16 cellular contexts compared by ENCODE assay signal in genomic region chr7:41612798-41613197, GRCh38.
DNase-seq lines count a peak whose midpoint lies in the region; ATAC-seq and TF ChIP-seq lines count a peak whose summit lies in the region.
"Had no signal": no experiment of that assay in that cellular context is flagged by ENCODE, and none has a peak within 500 bp of the region (broad histone marks: within the 10 kb centered on the region; RNA-seq: fewer than 3 reads in every experiment).

No MANE protein-coding gene starts in this region.

- H3K4me3 Mint-ChIP-seq in GM23338: no peak overlapping the region
- H3K4me3 Mint-ChIP-seq: B cell; CD4-positive, alpha-beta T cell; CD8-positive, alpha-beta T cell had no signal

- peak overlapping the region; percentile 43; the same call in 1 of the 2 replicates for H2AFZ ChIP-seq in GM23338

- H3K79me2 ChIP-seq in GM23338 (replicated peaks; ENCODE audit: insufficient read depth): no peaks in the 10 kb centered on the region

- TF ChIP-seq POLR2A in right lobe of liver (IDR thresholded peaks at IDR 0.05): no peak

- H3K9me2 ChIP-seq in GM23338 (ENCODE audit: insufficient read depth): peaks cover 3% of the 10 kb centered on the region; the same call in 1 of the 2 replicates

- H3K4me1 Mint-ChIP-seq in GM23338: no peaks in the 10 kb centered on the region
- H3K4me1 Mint-ChIP-seq: B cell had no signal

- H3F3A ChIP-seq in GM23338 (replicated peaks; ENCODE audit: low read depth): no peaks in the 10 kb centered on the region

- H3K4me3 ChIP-seq in GM23338: no peak overlapping the region
- H3K4me3 ChIP-seq in right lobe of liver: no peak overlapping the region
- H3K4me3 ChIP-seq: BLaER1 treated with 17β-estradiol and CSF1 and Interleukin-3, amounts not matched to agents 10 nM and 100 nM had no signal

- DNase-seq in GM23338 (ENCODE audit: low spot score) (no peak), right lobe of liver (no peak), Ammon's horn (ENCODE audit: low spot score) (no peak)
- no peak for DNase-seq in activated effector memory CD4-positive, alpha-beta T cell treated with anti-CD3 and anti-CD28 coated beads, Interleukin-2, amount 50 U/mL, for 16 hours
- DNase-seq: 8988T; ACHN; Caco-2; Calu3; CD4-positive, alpha-beta T cell; CD8-positive, alpha-beta T cell; DMS79 treated with DMSO at 0.1 percent for 48 hours; GF-D8 had no signal

- H3K27me3 Mint-ChIP-seq in GM23338 (ENCODE audit: insufficient read depth, low read depth, poor library complexity): no peaks in the 10 kb centered on the region
- H3K27me3 Mint-ChIP-seq: CD4-positive, alpha-beta T cell had no signal

- H3K27me3 ChIP-seq in GM23338 (ENCODE audit: insufficient read depth) (no peaks in the 10 kb centered on the region), right lobe of liver (no peaks in the 10 kb centered on the region)
- H3K27me3 ChIP-seq: BLaER1 treated with 17β-estradiol and CSF1 and Interleukin-3, amounts not matched to agents 10 nM and 100 nM had no signal

- H3K9me3 ChIP-seq in right lobe of liver: no peaks in the 10 kb centered on the region
- H3K9me3 ChIP-seq: BLaER1 treated with 17β-estradiol and CSF1 and Interleukin-3, amounts not matched to agents 10 nM and 100 nM; Caco-2 had no signal

- H3K9me3 Mint-ChIP-seq in GM23338: no peaks in the 10 kb centered on the region

- H3K27ac ChIP-seq in GM23338 (ENCODE audit: low read depth): no peak overlapping the region
- H3K27ac ChIP-seq in VCaP: no peak overlapping the region
- H3K27ac ChIP-seq in right lobe of liver: no peak overlapping the region
- H3K27ac ChIP-seq: BLaER1 treated with 17β-estradiol and CSF1 and Interleukin-3, amounts not matched to agents 10 nM and 100 nM; C4-2B had no signal

- 39% methylated on average over 2 of the region's 2 CpGs for WGBS in right lobe of liver (ENCODE audit: insufficient coverage, low coverage, low lambda C conversion rate, missing lambda C conversion rate)

- no peaks in the 10 kb centered on the region for H4K20me1 ChIP-seq in GM23338 (replicated peaks; ENCODE audit: insufficient read depth)
- H4K20me1 ChIP-seq: BLaER1 treated with 17β-estradiol and CSF1 and Interleukin-3, amounts not matched to agents 10 nM and 100 nM had no signal

- H3K4me1 ChIP-seq in GM23338 (ENCODE audit: insufficient read depth) (no peaks in the 10 kb centered on the region), right lobe of liver (peaks cover 0 to 11% (median 4%) of the 10 kb centered on the region in 4 donors)
- H3K4me1 ChIP-seq: BLaER1 treated with 17β-estradiol and CSF1 and Interleukin-3, amounts not matched to agents 10 nM and 100 nM; Caco-2 had no signal

- H3K36me3 ChIP-seq in GM23338 (ENCODE audit: insufficient read depth): no peaks in the 10 kb centered on the region
- no peaks in the 10 kb centered on the region for H3K36me3 ChIP-seq in right lobe of liver
- H3K36me3 ChIP-seq: BLaER1 treated with 17β-estradiol and CSF1 and Interleukin-3, amounts not matched to agents 10 nM and 100 nM had no signal

- H3K36me3 Mint-ChIP-seq in GM23338 (ENCODE audit: low read depth): no peaks in the 10 kb centered on the region
- H3K36me3 Mint-ChIP-seq: CD8-positive, alpha-beta T cell had no signal

- H3K27ac Mint-ChIP-seq in GM23338: no peak overlapping the region
- H3K27ac Mint-ChIP-seq: B cell; CD4-positive, alpha-beta T cell; CD8-positive, alpha-beta T cell had no signal

- intact Hi-C loops in right lobe of liver (cut with DNase I): no loop called here

- H3K4me2 ChIP-seq in GM23338: no peak overlapping the region
- H3K4me2 ChIP-seq: BLaER1 treated with 17β-estradiol and CSF1 and Interleukin-3, amounts not matched to agents 10 nM and 100 nM had no signal

- TF ChIP-seq CTCF in GM23338 (conservative IDR thresholded peaks at IDR 0.05; ENCODE audit: low read depth in 2 of 2): no peak
- TF ChIP-seq CTCF in VCaP (conservative IDR thresholded peaks at IDR 0.05): 0 out of 2 replicates have a peak, but pooled peaks have one; percentile 19
- peak; percentile 14 to 37 (median 26) for TF ChIP-seq CTCF in right lobe of liver (IDR thresholded peaks at IDR 0.05)

- no peak for ATAC-seq in GM23338
- ATAC-seq in right lobe of liver: peak; percentile 63 to 87 (median 85)
- ATAC-seq: CD8-positive, alpha-beta T cell had no signal

TF ChIP-seq in GM23338, 12 proteins besides CTCF, POLR2A, EP300 and RAD21 (continues in another document):
- no peak for TF ChIP-seq JUNB (IDR thresholded peaks at IDR 0.05; ENCODE audit: unreplicated experiment)
- TF ChIP-seq EZH2phosphoT487 (IDR thresholded peaks at IDR 0.05; ENCODE audit: unreplicated experiment): no peak
- TF ChIP-seq EZH2 (IDR thresholded peaks at IDR 0.05; ENCODE audit: low read depth, unreplicated experiment): no peak
- no peak for TF ChIP-seq ZNF331 (CRISPR knock-in tag; IDR thresholded peaks at IDR 0.05; ENCODE audit: low read depth)
- TF ChIP-seq CREB1 (CRISPR knock-in tag; IDR thresholded peaks at IDR 0.05; ENCODE audit: low read depth): no peak
- TF ChIP-seq STAT1 (IDR thresholded peaks at IDR 0.05; ENCODE audit: unreplicated experiment): no peak
- no peak for TF ChIP-seq NANOG (IDR thresholded peaks at IDR 0.05; ENCODE audit: borderline replicate concordance)
- TF ChIP-seq ZNF114 (CRISPR knock-in tag; IDR thresholded peaks at IDR 0.05): no peak
- no peak for TF ChIP-seq REST (IDR thresholded peaks at IDR 0.05; ENCODE audit: unreplicated experiment)
- TF ChIP-seq ETS1 (IDR thresholded peaks at IDR 0.05): no peak

Comparison
In these comparisons a context has a peak if more than half of its experiments do, and no peak if none do; other contexts are left out.
1. CTCF ChIP-seq: peak in VCaP (single experiment) and right lobe of liver (4 of 4); none in GM23338 (0 of 2).